1 cellular context compared by ENCODE assay signal in the genomic region with DNA sequence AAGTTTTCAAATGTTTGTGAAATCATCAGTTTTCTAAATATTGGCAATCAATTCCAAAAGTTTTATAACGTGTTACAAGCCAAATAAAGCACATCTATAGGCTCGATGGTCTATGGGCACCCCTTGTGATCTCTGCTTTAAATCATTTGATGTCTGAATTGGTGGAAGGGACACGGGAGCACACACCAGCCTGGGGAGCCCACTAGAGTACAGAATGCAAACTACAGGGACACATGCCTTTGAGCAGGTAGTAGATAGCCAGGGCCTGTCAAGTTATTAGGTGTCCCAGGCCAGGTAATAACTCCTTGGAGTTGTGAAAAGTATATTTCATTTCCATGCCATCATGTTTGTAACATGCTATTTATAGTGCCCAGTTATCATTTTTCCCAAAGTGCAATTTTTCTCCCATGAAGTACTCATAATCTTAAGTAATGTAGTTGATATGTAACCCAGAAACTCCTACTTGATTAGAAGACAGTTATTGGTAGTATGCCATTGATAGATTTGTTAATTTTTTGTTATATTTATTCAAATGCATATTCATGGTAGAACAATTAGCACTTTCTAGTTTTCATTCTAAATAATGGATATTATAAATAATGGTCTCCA.
A peak's percentile ranks its signal among the peaks of the same experiment; 100 is the strongest.
TF ChIP-seq lines count a peak whose summit lies in the region.

No MANE protein-coding gene starts in this region.

TF ChIP-seq in HepG2, 621 proteins besides CTCF, POLR2A, EP300 and RAD21:
- TF ChIP-seq IRX3 (CRISPR knock-in tag; IDR thresholded peaks at IDR 0.05; ENCODE audit: borderline replicate concordance, low read depth) (no peak), U2AF2 (IDR thresholded peaks at IDR 0.05; ENCODE audit: low read depth, low read length) (no peak), STAG1 (CRISPR knock-in tag; IDR thresholded peaks at IDR 0.05) (peak; percentile 88), ZNF12 (CRISPR knock-in tag; IDR thresholded peaks at IDR 0.05) (no peak), ZBTB20 (CRISPR knock-in tag; IDR thresholded peaks at IDR 0.05; ENCODE audit: borderline replicate concordance, low read depth) (no peak), MBD4 (IDR thresholded peaks at IDR 0.05; ENCODE audit: borderline replicate concordance, low read length) (no peak), TEAD3 (CRISPR knock-in tag; optimal IDR thresholded peaks at IDR 0.05; ENCODE audit: borderline replicate concordance) (peak; percentile 92), SOX6 (IDR thresholded peaks at IDR 0.05) (no peak), SOX6 (CRISPR knock-in tag; IDR thresholded peaks at IDR 0.05) (no peak), SMC3 (IDR thresholded peaks at IDR 0.05; ENCODE audit: low read length) (peak; percentile 80), PRPF4 (IDR thresholded peaks at IDR 0.05; ENCODE audit: low read depth, low read length, poor library complexity, severe bottlenecking) (no peak)
- TF ChIP-seq, protein P1, sequence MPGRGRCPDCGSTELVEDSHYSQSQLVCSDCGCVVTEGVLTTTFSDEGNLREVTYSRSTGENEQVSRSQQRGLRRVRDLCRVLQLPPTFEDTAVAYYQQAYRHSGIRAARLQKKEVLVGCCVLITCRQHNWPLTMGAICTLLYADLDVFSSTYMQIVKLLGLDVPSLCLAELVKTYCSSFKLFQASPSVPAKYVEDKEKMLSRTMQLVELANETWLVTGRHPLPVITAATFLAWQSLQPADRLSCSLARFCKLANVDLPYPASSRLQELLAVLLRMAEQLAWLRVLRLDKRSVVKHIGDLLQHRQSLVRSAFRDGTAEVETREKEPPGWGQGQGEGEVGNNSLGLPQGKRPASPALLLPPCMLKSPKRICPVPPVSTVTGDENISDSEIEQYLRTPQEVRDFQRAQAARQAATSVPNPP (CRISPR knock-in tag; IDR thresholded peaks at IDR 0.05): no peak
- TF ChIP-seq, protein P2, sequence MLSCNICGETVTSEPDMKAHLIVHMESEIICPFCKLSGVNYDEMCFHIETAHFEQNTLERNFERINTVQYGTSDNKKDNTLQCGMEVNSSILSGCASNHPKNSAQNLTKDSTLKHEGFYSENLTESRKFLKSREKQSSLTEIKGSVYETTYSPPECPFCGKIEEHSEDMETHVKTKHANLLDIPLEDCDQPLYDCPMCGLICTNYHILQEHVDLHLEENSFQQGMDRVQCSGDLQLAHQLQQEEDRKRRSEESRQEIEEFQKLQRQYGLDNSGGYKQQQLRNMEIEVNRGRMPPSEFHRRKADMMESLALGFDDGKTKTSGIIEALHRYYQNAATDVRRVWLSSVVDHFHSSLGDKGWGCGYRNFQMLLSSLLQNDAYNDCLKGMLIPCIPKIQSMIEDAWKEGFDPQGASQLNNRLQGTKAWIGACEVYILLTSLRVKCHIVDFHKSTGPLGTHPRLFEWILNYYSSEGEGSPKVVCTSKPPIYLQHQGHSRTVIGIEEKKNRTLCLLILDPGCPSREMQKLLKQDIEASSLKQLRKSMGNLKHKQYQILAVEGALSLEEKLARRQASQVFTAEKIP (CRISPR knock-in tag; IDR thresholded peaks at IDR 0.05; ENCODE audit: borderline replicate concordance): no peak
- TF ChIP-seq, protein P3, sequence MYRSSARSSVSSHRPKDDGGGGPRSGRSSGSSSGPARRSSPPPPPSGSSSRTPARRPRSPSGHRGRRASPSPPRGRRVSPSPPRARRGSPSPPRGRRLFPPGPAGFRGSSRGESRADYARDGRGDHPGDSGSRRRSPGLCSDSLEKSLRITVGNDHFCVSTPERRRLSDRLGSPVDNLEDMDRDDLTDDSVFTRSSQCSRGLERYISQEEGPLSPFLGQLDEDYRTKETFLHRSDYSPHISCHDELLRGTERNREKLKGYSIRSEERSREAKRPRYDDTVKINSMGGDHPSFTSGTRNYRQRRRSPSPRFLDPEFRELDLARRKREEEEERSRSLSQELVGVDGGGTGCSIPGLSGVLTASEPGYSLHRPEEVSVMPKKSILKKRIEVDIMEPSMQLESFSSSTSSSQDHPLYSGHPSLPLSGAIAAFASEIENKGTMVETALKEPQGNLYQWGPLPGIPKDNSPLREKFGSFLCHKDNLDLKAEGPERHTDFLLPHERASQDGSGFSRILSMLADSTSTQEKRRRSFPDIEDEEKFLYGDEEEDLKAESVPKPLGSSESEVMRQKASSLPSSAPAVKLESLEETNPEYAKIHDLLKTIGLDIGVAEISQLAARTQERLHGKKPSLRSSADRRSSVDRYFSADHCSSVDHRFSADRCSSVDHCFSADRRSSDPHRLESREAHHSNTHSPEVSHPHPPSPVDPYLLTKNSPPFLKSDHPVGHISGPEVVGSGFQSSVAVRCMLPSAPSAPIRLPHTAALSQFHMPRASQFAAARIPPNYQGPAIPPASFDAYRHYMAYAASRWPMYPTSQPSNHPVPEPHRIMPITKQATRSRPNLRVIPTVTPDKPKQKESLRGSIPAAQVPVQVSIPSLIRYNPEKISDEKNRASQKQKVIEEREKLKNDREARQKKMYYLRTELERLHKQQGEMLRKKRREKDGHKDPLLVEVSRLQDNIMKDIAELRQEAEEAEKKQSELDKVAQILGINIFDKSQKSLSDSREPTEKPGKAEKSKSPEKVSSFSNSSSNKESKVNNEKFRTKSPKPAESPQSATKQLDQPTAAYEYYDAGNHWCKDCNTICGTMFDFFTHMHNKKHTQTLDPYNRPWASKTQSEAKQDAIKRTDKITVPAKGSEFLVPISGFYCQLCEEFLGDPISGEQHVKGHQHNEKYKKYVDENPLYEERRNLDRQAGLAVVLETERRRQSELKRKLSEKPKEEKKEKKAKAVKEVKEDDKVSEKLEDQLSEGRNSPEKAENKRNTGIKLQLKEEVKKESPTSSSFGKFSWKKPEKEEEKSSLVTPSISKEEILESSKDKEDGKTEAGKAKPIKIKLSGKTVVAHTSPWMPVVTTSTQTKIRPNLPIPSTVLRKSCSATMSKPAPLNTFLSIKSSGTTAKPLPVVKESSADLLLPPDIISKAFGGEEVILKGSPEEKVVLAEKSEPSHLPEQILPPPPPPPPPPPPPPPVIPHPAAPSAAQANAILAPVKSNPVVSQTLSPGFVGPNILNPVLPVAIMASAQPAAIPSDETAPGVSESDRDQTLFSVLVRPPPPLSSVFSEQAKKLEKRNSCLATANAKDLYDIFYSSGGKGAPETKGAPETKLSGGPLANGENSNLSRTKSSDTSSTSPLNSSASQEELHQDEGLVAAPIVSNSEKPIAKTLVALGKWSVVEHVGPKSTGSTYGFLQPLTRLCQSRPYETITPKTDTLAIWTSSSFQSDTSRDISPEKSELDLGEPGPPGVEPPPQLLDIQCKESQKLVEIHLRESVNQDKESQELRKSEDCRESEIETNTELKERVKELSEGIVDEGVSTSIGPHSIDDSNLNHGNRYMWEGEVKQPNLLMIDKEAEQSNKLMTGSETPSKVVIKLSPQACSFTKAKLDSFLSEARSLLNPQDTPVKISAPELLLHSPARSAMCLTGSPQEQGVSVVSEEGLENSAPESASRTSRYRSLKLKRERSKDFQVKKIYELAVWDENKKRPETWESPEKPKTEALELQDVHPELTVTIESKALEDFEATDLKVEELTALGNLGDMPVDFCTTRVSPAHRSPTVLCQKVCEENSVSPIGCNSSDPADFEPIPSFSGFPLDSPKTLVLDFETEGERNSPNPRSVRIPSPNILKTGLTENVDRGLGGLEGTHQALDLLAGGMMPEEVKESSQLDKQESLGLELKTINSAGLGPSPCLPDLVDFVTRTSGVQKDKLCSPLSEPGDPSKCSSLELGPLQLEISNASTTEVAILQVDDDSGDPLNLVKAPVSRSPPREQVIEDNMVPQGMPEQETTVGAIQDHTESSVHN (CRISPR knock-in tag; IDR thresholded peaks at IDR 0.05): no peak
- TF ChIP-seq, protein P4, sequence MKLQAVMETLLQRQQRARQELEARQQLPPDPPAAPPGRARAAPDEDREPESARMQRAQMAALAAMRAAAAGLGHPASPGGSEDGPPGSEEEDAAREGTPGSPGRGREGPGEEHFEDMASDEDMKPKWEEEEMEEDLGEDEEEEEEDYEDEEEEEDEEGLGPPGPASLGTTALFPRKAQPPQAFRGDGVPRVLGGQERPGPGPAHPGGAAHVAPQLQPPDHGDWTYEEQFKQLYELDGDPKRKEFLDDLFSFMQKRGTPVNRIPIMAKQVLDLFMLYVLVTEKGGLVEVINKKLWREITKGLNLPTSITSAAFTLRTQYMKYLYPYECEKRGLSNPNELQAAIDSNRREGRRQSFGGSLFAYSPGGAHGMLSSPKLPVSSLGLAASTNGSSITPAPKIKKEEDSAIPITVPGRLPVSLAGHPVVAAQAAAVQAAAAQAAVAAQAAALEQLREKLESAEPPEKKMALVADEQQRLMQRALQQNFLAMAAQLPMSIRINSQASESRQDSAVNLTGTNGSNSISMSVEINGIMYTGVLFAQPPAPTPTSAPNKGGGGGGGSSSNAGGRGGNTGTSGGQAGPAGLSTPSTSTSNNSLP (IDR thresholded peaks at IDR 0.05; ENCODE audit: low read depth, low read length): peak; percentile 58; the same call in 1 of the 2 replicates
TF ChIP-seq in HepG2: peak in this region for 4.
